1 cellular context compared by ENCODE assay signal in the genomic region with DNA sequence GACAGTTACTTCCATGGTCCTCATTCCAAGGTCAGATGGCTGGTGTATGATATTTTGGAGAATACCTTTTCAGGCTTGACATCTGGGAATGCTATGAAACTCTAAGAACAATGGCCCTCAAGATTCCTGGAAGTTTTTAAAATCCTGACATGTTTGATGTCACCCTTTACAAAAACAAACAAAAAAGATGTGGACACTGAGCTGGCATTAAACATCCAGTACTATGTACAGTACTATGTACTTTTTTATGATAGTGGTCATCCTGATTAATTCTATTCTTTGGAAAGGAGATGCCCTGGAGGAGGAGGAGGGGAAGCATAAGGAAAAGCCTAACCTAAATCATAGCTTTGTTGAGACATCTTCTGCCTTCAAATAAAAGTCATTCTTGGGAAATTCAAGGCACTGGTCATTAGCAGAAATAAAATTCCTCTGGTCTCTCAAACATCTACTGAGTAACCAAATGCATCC.
TF ChIP-seq lines count a peak whose summit lies in the region.

No MANE protein-coding gene starts in this region.

TF ChIP-seq in IMR-90, 13 proteins besides CTCF, POLR2A, EP300 and RAD21:
- TF ChIP-seq, protein P1, sequence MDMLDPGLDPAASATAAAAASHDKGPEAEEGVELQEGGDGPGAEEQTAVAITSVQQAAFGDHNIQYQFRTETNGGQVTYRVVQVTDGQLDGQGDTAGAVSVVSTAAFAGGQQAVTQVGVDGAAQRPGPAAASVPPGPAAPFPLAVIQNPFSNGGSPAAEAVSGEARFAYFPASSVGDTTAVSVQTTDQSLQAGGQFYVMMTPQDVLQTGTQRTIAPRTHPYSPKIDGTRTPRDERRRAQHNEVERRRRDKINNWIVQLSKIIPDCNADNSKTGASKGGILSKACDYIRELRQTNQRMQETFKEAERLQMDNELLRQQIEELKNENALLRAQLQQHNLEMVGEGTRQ (IDR thresholded peaks at IDR 0.05; ENCODE audit: low read depth, low read length) = no peak
- TF ChIP-seq RFX5 (IDR thresholded peaks at IDR 0.05; ENCODE audit: low read depth, low read length) (no peak), SMC3 (IDR thresholded peaks at IDR 0.05; ENCODE audit: low read depth, low read length) (no peak), BHLHE40 (IDR thresholded peaks at IDR 0.05; ENCODE audit: low read depth, low read length) (no peak), MAFK (IDR thresholded peaks at IDR 0.05; ENCODE audit: low read depth, low read length) (no peak), CEBPB (IDR thresholded peaks at IDR 0.05; ENCODE audit: low read depth, low read length) (no peak), MXI1 (IDR thresholded peaks at IDR 0.05; ENCODE audit: borderline replicate concordance, low read depth, low read length) (no peak), FOS (IDR thresholded peaks at IDR 0.05; ENCODE audit: low read depth, low read length) (no peak), NFE2L2 (IDR thresholded peaks at IDR 0.05; ENCODE audit: low read depth, low read length) (no peak), CHD1 (IDR thresholded peaks at IDR 0.05; ENCODE audit: low read depth, low read length) (no peak), MAZ (IDR thresholded peaks at IDR 0.05; ENCODE audit: borderline replicate concordance, low read depth, low read length) (no peak), RCOR1 (IDR thresholded peaks at IDR 0.05; ENCODE audit: insufficient replicate concordance, low read length) (no peak)
- TF ChIP-seq, protein P2, sequence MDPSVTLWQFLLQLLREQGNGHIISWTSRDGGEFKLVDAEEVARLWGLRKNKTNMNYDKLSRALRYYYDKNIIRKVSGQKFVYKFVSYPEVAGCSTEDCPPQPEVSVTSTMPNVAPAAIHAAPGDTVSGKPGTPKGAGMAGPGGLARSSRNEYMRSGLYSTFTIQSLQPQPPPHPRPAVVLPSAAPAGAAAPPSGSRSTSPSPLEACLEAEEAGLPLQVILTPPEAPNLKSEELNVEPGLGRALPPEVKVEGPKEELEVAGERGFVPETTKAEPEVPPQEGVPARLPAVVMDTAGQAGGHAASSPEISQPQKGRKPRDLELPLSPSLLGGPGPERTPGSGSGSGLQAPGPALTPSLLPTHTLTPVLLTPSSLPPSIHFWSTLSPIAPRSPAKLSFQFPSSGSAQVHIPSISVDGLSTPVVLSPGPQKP (IDR thresholded peaks at IDR 0.05; ENCODE audit: borderline replicate concordance, low read depth, low read length) = no peak
TF ChIP-seq in IMR-90: peak in this region for 0.
